ENCODE assay signal across 29 cellular contexts in genomic region chr12:123614110-123614509, GRCh38.
"Had no signal": no experiment of that assay in that cellular context is flagged by ENCODE, and none has a peak within 500 bp of the region (broad histone marks: within the 10 kb centered on the region; RNA-seq: fewer than 3 reads in every experiment).

No MANE protein-coding gene starts in this region.

- H3K9me3 ChIP-seq: breast epithelium, colonic mucosa, esophagus muscularis mucosa, gastroesophageal sphincter, mucosa of descending colon, sigmoid colon, testis, uterus had no signal

- H3K4me1 Mint-ChIP-seq: neural crest cell had no signal

- ATAC-seq: effector memory CD8-positive, alpha-beta T cell; gastroesophageal sphincter; mucosa of descending colon had no signal

- H3K27ac ChIP-seq: colonic mucosa, dorsolateral prefrontal cortex, esophagus muscularis mucosa, gastroesophageal sphincter, testis, VCaP had no signal

- H3K4me1 ChIP-seq: breast epithelium, colonic mucosa, testis, uterus had no signal

- H3K27me3 ChIP-seq: breast epithelium, colonic mucosa, dorsolateral prefrontal cortex, esophagus muscularis mucosa, gastroesophageal sphincter, sigmoid colon, testis, uterus had no signal

- H3K4me3 ChIP-seq: breast epithelium, colonic mucosa, dorsolateral prefrontal cortex, esophagus muscularis mucosa, gastroesophageal sphincter, mucosa of descending colon, sigmoid colon, smooth muscle cell, testis, uterus had no signal

- H3K27me3 Mint-ChIP-seq: activated CD4-positive, alpha-beta T cell treated with anti-CD3 and anti-CD28 coated beads, Interleukin-2, amount 10 ng/mL, durations not matched to agents 7 days and 5 days; activated naive CD4-positive, alpha-beta T cell treated with anti-CD3 and anti-CD28 coated beads, Interleukin-2, amount 50 U/mL, for 24 hours; effector memory CD8-positive, alpha-beta T cell; naive B cell had no signal

- H3K4me3 Mint-ChIP-seq: activated CD4-positive, alpha-beta T cell treated with anti-CD3 and anti-CD28 coated beads, Interleukin-2, amount 10 ng/mL, durations not matched to agents 7 days and 5 days; activated naive CD4-positive, alpha-beta T cell treated with anti-CD3 and anti-CD28 coated beads, Interleukin-2, amount 50 U/mL, for 24 hours; effector memory CD8-positive, alpha-beta T cell; naive B cell; neural crest cell; T-helper 2 cell treated with Interferon-gamma antibody and Interleukin-4, amounts not matched to agents 5 μg/mL and 100 μg/mL, for 36 hours had no signal

- H3K9me3 Mint-ChIP-seq: activated CD4-positive, alpha-beta T cell treated with anti-CD3 and anti-CD28 coated beads, Interleukin-2, amount 10 ng/mL, durations not matched to agents 7 days and 5 days; activated naive CD4-positive, alpha-beta T cell treated with anti-CD3 and anti-CD28 coated beads, Interleukin-2, amount 50 U/mL, for 24 hours; effector memory CD8-positive, alpha-beta T cell; naive B cell; neural crest cell; T-helper 2 cell treated with Interferon-gamma antibody and Interleukin-4, amounts not matched to agents 5 μg/mL and 100 μg/mL, for 36 hours had no signal

- H3K4me2 ChIP-seq: smooth muscle cell had no signal

- H3K36me3 ChIP-seq: uterus had no signal

- H3K27ac Mint-ChIP-seq: activated CD4-positive, alpha-beta T cell treated with anti-CD3 and anti-CD28 coated beads, Interleukin-2, amount 10 ng/mL, durations not matched to agents 7 days and 5 days; activated naive CD4-positive, alpha-beta T cell treated with anti-CD3 and anti-CD28 coated beads, Interleukin-2, amount 50 U/mL, for 24 hours; effector memory CD8-positive, alpha-beta T cell; T-helper 2 cell treated with Interferon-gamma antibody and Interleukin-4, amounts not matched to agents 5 μg/mL and 100 μg/mL, for 36 hours had no signal

- DNase-seq: activated CD4-positive, alpha-beta T cell treated with anti-CD3 and anti-CD28 coated beads, Interleukin-2, amount 10 ng/mL, durations not matched to agents 7 days and 5 days; activated CD8-positive, alpha-beta memory T cell treated with anti-CD3 and anti-CD28 coated beads for 24 hours; activated CD8-positive, alpha-beta memory T cell treated with anti-CD3 and anti-CD28 coated beads, Interleukin-2, amount 50 U/mL, for 4 hours; activated gamma-delta T cell; amniotic stem cell; colonic mucosa; dorsolateral prefrontal cortex; effector memory CD8-positive, alpha-beta T cell; head of caudate nucleus; hypothalamus; mesendoderm; mucosa of descending colon; naive B cell; occipital lobe; posterior cingulate gyrus; sigmoid colon; stimulated activated CD4-positive, alpha-beta T cell treated with anti-CD3 and anti-CD28 coated beads, Interleukin-15, amount 100 ng/mL, for 24 hours; stimulated activated CD4-positive, alpha-beta T cell treated with anti-CD3 and anti-CD28 coated beads, Interleukin-2, amount 100 ng/mL, for 48 hours; testis; trophoblast cell had no signal
